Comparison of ENCODE assay signal across 23 cellular contexts in the genomic region with DNA sequence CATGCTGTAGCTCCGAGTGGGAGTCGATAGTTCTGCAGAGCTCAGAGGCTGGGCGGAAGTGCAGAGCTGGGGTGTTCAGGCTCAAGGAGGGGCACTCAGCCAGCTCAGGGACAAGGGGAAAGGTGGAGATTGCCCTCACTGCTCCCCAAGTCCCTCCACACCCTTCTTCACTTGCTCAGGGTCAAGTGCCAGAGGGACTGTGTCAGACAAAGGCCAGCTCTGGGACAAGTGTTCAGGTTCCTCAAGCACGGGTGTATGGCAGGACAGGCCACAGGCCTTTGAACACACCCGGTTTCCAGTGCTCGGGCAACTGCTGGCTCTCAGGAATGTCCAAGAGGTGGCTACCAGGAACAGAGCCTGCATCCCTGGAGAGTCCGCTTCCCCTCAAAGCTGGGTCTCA.
"Had no signal": no experiment of that assay in that cellular context is flagged by ENCODE, and none has a peak within 500 bp of the region (broad histone marks: within the 10 kb centered on the region; RNA-seq: fewer than 3 reads in every experiment).

No MANE protein-coding gene starts in this region.

- H3K27me3 ChIP-seq: hepatocyte, pancreas, tibial nerve, uterus had no signal

- H3K4me3 ChIP-seq: hepatocyte, left ventricle myocardium inferior, lung, pancreas, prostate gland, skin epidermis, tibial nerve, uterus had no signal

- DNase-seq: islet precursor cell; left ventricle myocardium inferior; mesendoderm; naive thymus-derived CD4-positive, alpha-beta T cell; nucleus accumbens; pancreas; posterior cingulate gyrus; retina; right cardiac atrium; stimulated activated CD4-positive, alpha-beta T cell treated with anti-CD3 and anti-CD28 coated beads, Interleukin-12 subunit alpha, Interleukin-12 subunit beta, amount 100 ng/mL, for 4 hours; stimulated activated CD4-positive, alpha-beta T cell treated with anti-CD3 and anti-CD28 coated beads, Interleukin-15, amount 100 ng/mL, for 24 hours; stimulated activated CD4-positive, alpha-beta T cell treated with anti-CD3 and anti-CD28 coated beads, Interleukin-2, amount 100 ng/mL, for 24 hours; stimulated activated CD4-positive, alpha-beta T cell treated with anti-CD3 and anti-CD28 coated beads, Interleukin-4, amount 100 ng/mL, for 1 hour; stimulated activated naive CD4-positive, alpha-beta T cell treated with Interleukin-2 at 50 U/mL for 16 hours; stimulated activated naive CD8-positive, alpha-beta T cell treated with anti-CD3 and anti-CD28 coated beads, Interleukin-15, amount 100 ng/mL, for 72 hours; substantia nigra; uterus had no signal

- H3K9me3 ChIP-seq: pancreas, prostate gland, uterus had no signal

- H3K27ac ChIP-seq: hepatocyte, left ventricle myocardium inferior, pancreas, prostate gland, skin epidermis, tibial nerve, uterus had no signal

- H2AFZ ChIP-seq: hepatocyte had no signal

- ATAC-seq: naive thymus-derived CD4-positive, alpha-beta T cell; pancreas; right cardiac atrium; sciatic nerve; stimulated activated naive CD8-positive, alpha-beta T cell treated with anti-CD3 and anti-CD28 coated beads, Interleukin-15, amount 100 ng/mL, for 72 hours had no signal

- H3K4me1 ChIP-seq: pancreas, prostate gland, tibial nerve, uterus had no signal

- H3K36me3 ChIP-seq: left ventricle myocardium inferior, pancreas, prostate gland, tibial nerve, uterus had no signal

- H3K4me2 ChIP-seq: hepatocyte had no signal
